Comparison of ENCODE assay signal across 37 cellular contexts in genomic region chr7:74286131-74286530, GRCh38.
"Had no signal": no experiment of that assay in that cellular context is flagged by ENCODE, and none has a peak within 500 bp of the region (broad histone marks: within the 10 kb centered on the region; RNA-seq: fewer than 3 reads in every experiment).

No MANE protein-coding gene starts in this region.

- DNase-seq: activated CD4-positive, alpha-beta memory T cell treated with anti-CD3 and anti-CD28 coated beads, Interleukin-2, amount 10 ng/mL, durations not matched to agents 7 days and 5 days; activated CD4-positive, alpha-beta T cell treated with anti-CD3 and anti-CD28 coated beads for 1 hour; activated CD4-positive, alpha-beta T cell treated with anti-CD3 and anti-CD28 coated beads for 48 hours; activated CD4-positive, CD25-positive, alpha-beta regulatory T cell; activated CD8-positive, alpha-beta memory T cell treated with anti-CD3 and anti-CD28 coated beads for 24 hours; activated CD8-positive, alpha-beta memory T cell treated with anti-CD3 and anti-CD28 coated beads, Interleukin-2, amount 10 ng/mL, durations not matched to agents 7 days and 5 days; activated CD8-positive, alpha-beta memory T cell treated with anti-CD3 and anti-CD28 coated beads, Interleukin-2, amount 50 U/mL, for 48 hours; activated effector memory CD4-positive, alpha-beta T cell treated with anti-CD3 and anti-CD28 coated beads, Interleukin-2, amount 50 U/mL, for 16 hours; activated naive CD4-positive, alpha-beta T cell; activated T-cell treated with anti-CD3 and anti-CD28 coated beads, Interleukin-2, amount 50 U/mL, for 1 hour; activated T-cell treated with anti-CD3 and anti-CD28 coated beads, Interleukin-2, amount 50 U/mL, for 72 hours; adrenal gland; caudate nucleus; MM.1S; MV-4-11; NCI-H1092; NCI-H1436 treated with DMSO at 0.1 percent for 48 hours; NCI-H1694 treated with DMSO at 0.1 percent for 48 hours; NCI-H2029; NCI-H345; NCI-H524 treated with DMSO at 0.1 percent for 48 hours; NK-92 treated with Interleukin-12 subunit alpha and Interleukin-12 subunit beta, amount 100 ng/mL, for 24 hours; PC-3; SIG-M5; T-helper 1 cell; T-helper 2 cell; T-helper 9 cell had no signal

- H3K4me2 ChIP-seq: KMS-11 had no signal

- FAIRE-seq: bronchial epithelial cell, RCC 7860 had no signal

- H3K36me3 ChIP-seq: adrenal gland had no signal

- H3K4me3 Mint-ChIP-seq: activated CD4-positive, alpha-beta memory T cell treated with anti-CD3 and anti-CD28 coated beads, Interleukin-2, amount 10 ng/mL, durations not matched to agents 7 days and 5 days; activated CD8-positive, alpha-beta memory T cell treated with anti-CD3 and anti-CD28 coated beads, Interleukin-2, amount 10 ng/mL, durations not matched to agents 7 days and 5 days; activated T-cell treated with anti-CD3 and anti-CD28 coated beads, Interleukin-2, amount 50 U/mL, for 72 hours; activated T-helper 17 cell treated with anti-CD3 and anti-CD28 coated beads, Interleukin-2, amount 50 U/mL, for 72 hours; brain had no signal

- H3K4me3 ChIP-seq: adrenal gland had no signal

- H3K9me3 ChIP-seq: adrenal gland had no signal

- H3K9me3 Mint-ChIP-seq: activated CD4-positive, alpha-beta memory T cell treated with anti-CD3 and anti-CD28 coated beads, Interleukin-2, amount 10 ng/mL, durations not matched to agents 7 days and 5 days; activated naive CD4-positive, alpha-beta T cell treated with anti-CD3 and anti-CD28 coated beads, Interleukin-2, amount 50 U/mL, for 72 hours; activated T-cell treated with anti-CD3 and anti-CD28 coated beads, Interleukin-2, amount 50 U/mL, for 72 hours; activated T-helper 17 cell treated with anti-CD3 and anti-CD28 coated beads, Interleukin-2, amount 50 U/mL, for 72 hours had no signal

- H3K27ac ChIP-seq: adrenal gland, KMS-11, RWPE1, VCaP had no signal

- ATAC-seq: activated CD8-positive, alpha-beta memory T cell treated with anti-CD3 and anti-CD28 coated beads, Interleukin-2, amount 10 ng/mL, durations not matched to agents 7 days and 5 days; activated naive CD4-positive, alpha-beta T cell treated with anti-CD3 and anti-CD28 coated beads, Interleukin-2, amount 50 U/mL, for 72 hours; activated T-cell treated with anti-CD3 and anti-CD28 coated beads, Interleukin-2, amount 50 U/mL, for 72 hours; activated T-helper 17 cell treated with anti-CD3 and anti-CD28 coated beads, Interleukin-2, amount 50 U/mL, for 72 hours; PC-3; Right ventricle myocardium inferior; SK-N-SH treated with all-trans-retinoic acid at 6 μM for 48 hours had no signal

- H3K27ac Mint-ChIP-seq: activated CD4-positive, alpha-beta memory T cell treated with anti-CD3 and anti-CD28 coated beads, Interleukin-2, amount 10 ng/mL, durations not matched to agents 7 days and 5 days; activated CD8-positive, alpha-beta memory T cell treated with anti-CD3 and anti-CD28 coated beads, Interleukin-2, amount 10 ng/mL, durations not matched to agents 7 days and 5 days; activated naive CD4-positive, alpha-beta T cell treated with anti-CD3 and anti-CD28 coated beads, Interleukin-2, amount 50 U/mL, for 72 hours; activated T-cell treated with anti-CD3 and anti-CD28 coated beads, Interleukin-2, amount 50 U/mL, for 72 hours; activated T-helper 17 cell treated with anti-CD3 and anti-CD28 coated beads, Interleukin-2, amount 50 U/mL, for 72 hours; brain had no signal

- H3K27me3 ChIP-seq: adrenal gland had no signal

- H3K9ac ChIP-seq: KMS-11 had no signal
